23 cellular contexts compared by ENCODE assay signal in genomic region chr10:33655165-33655815, GRCh38.
DNase-seq lines count a peak whose midpoint lies in the region; ATAC-seq, FAIRE-seq and TF ChIP-seq lines count a peak whose summit lies in the region.
"Had no signal": no experiment of that assay in that cellular context is flagged by ENCODE, and none has a peak within 500 bp of the region (broad histone marks: within the 10 kb centered on the region; RNA-seq: fewer than 3 reads in every experiment).

No MANE protein-coding gene starts in this region.

- H3K4me3 ChIP-seq in GM12878: no peak overlapping the region
- H3K4me3 ChIP-seq: HAP-1, K562, right lobe of liver had no signal

- RAD21 ChIA-PET in GM12878 (lab: Charles Lee; ENCODE audit: unreplicated experiment): interaction anchor here (1.5 kb wide), 1 partner anchor 11 kb away, joined by 3 read pairs; no protein-coding TSS in a partner anchor

- no peaks in the 10 kb centered on the region for H3K79me2 ChIP-seq in GM12878 (ENCODE audit: control insufficient read depth, insufficient read depth, low read length)

- no peaks in the 10 kb centered on the region for H3K27me3 ChIP-seq in GM12878 (replicated peaks in 1 of 2; ENCODE audit: control insufficient read depth in 2 of 2, insufficient read depth in 2 of 2, low read length in 1 of 2)
- H3K27me3 ChIP-seq: right lobe of liver had no signal

- ATAC-seq in activated naive CD4-positive, alpha-beta T cell treated with anti-CD3 and anti-CD28 coated beads, Interleukin-2, amount 50 U/mL, for 72 hours: peak; percentile 56 to 77
- peak; percentile 74 for ATAC-seq in GM12878
- ATAC-seq in stimulated activated effector memory CD8-positive, alpha-beta T cell treated with anti-CD3 and anti-CD28 coated beads, Interleukin-12 subunit alpha, Interleukin-12 subunit beta, amount 100 ng/mL, for 72 hours: peak; percentile 37
- ATAC-seq: K562 had no signal

- no peak for TF ChIP-seq CTCF in GM12878 (IDR thresholded peaks at IDR 0.05 in 2 of 3, conservative IDR thresholded peaks at IDR 0.05 in 1 of 3; ENCODE audit: control insufficient read depth in 2 of 3, extremely low read depth in 1 of 3, insufficient read depth in 1 of 3, low read depth in 3 of 3, low read length in 3 of 3)

- intact Hi-C loops in GM12878 (cut with micrococcal nuclease; ENCODE audit: unreplicated experiment): no loop called here

- POLR2A ChIA-PET in GM12878 (lab: Charles Lee) (interaction anchor here (0.6 kb wide), 1 partner anchor 38 kb away, joined by 3 read pairs; no protein-coding TSS in a partner anchor), HEK293T (lab: Yijun Ruan, JAX) (no interaction called here)

- no peak for TF ChIP-seq POLR2A in GM12878 (IDR thresholded peaks at IDR 0.05; ENCODE audit: low read depth, low read length)

- no peak for FAIRE-seq in GM12878 (lab: Jason Lieb, UNC)
- FAIRE-seq: bronchial epithelial cell, endometrium, GM18507, K562 had no signal

- no peak overlapping the region for H3K27ac Mint-ChIP-seq in activated naive CD4-positive, alpha-beta T cell treated with anti-CD3 and anti-CD28 coated beads, Interleukin-2, amount 50 U/mL, for 72 hours
- no peak overlapping the region for H3K27ac Mint-ChIP-seq in stimulated activated effector memory CD8-positive, alpha-beta T cell treated with anti-CD3 and anti-CD28 coated beads, Interleukin-12 subunit alpha, Interleukin-12 subunit beta, amount 100 ng/mL, for 72 hours
- H3K27ac Mint-ChIP-seq: CD4-positive, CD25-positive, alpha-beta regulatory T cell; nephron; type B pancreatic cell had no signal

- H4K20me1 ChIP-seq in GM12878 (ENCODE audit: control insufficient read depth, insufficient read depth): no peaks in the 10 kb centered on the region

- no peaks in the 10 kb centered on the region for H3K4me1 Mint-ChIP-seq in stimulated activated effector memory CD8-positive, alpha-beta T cell treated with anti-CD3 and anti-CD28 coated beads, Interleukin-12 subunit alpha, Interleukin-12 subunit beta, amount 100 ng/mL, for 72 hours
- H3K4me1 Mint-ChIP-seq: CD4-positive, CD25-positive, alpha-beta regulatory T cell had no signal

- no peaks in the 10 kb centered on the region for H3K36me3 ChIP-seq in GM12878 (ENCODE audit: control insufficient read depth in 2 of 2, insufficient read depth in 2 of 2, low read length in 1 of 2)
- H3K36me3 ChIP-seq: HAP-1, right lobe of liver had no signal

- no peak overlapping the region for H3K27ac ChIP-seq in GM12878 (ENCODE audit: control insufficient read depth, insufficient read depth)
- H3K27ac ChIP-seq: right lobe of liver had no signal

- in situ Hi-C loops in GM12878 (cut with MboI): no loop called here

- BruUV-seq in GM12878 (replicated peaks; lab: Mats Ljungman, UMichigan): no TSS peak

- H3K4me2 ChIP-seq in GM12878 (ENCODE audit: control insufficient read depth, insufficient read depth): no peak overlapping the region

- SMC1A ChIA-PET in GM12878 (lab: Charles Lee; ENCODE audit: uncharacterized antibody, unreplicated experiment): interaction anchor here (1.0 to 1.5 kb wide), 5 partner anchors 11 to 121 kb away, joined by 3 to 5 read pairs (median 3); no protein-coding TSS in a partner anchor

- no peaks in the 10 kb centered on the region; the same call in 2 of the 3 replicates for H3K9me3 ChIP-seq in GM12878 (replicated peaks; ENCODE audit: control insufficient read depth, insufficient read depth, low read length)
- H3K9me3 ChIP-seq: HAP-1, right lobe of liver had no signal

- DNase-seq in activated naive CD4-positive, alpha-beta T cell treated with anti-CD3 and anti-CD28 coated beads, Interleukin-2, amount 50 U/mL, for 72 hours (ENCODE audit: low spot score in 2 of 2): no peak
- no peak for DNase-seq in activated naive CD4-positive, alpha-beta T cell (lab: John Stamatoyannopoulos, UW)
- peak; percentile 17 for DNase-seq in MV-4-11 (lab: John Stamatoyannopoulos, UW)
- no peak for DNase-seq in GM12878 (ENCODE audit: low read depth, low spot score)
- no peak for DNase-seq in stimulated activated effector memory CD8-positive, alpha-beta T cell treated with anti-CD3 and anti-CD28 coated beads, Interleukin-12 subunit alpha, Interleukin-12 subunit beta, amount 100 ng/mL, for 72 hours (ENCODE audit: low spot score in 2 of 2)
- DNase-seq in HUDEP-2 (lab: John Stamatoyannopoulos, UW; ENCODE audit: unreplicated experiment in 76 of 76): no peak
- DNase-seq in HEK293T (ENCODE audit: extremely low spot score): no peak
- DNase-seq in midbrain (lab: John Stamatoyannopoulos, UW): no peak
- DNase-seq: activated CD4-positive, CD25-positive, alpha-beta regulatory T cell treated with anti-CD3 and anti-CD28 coated beads, Interleukin-2, amount 50 U/mL, for 72 hours; activated effector memory CD4-positive, alpha-beta T cell treated with Interleukin-2 at 50 U/mL for 16 hours; CD4-positive, CD25-positive, alpha-beta regulatory T cell; NCI-H1694 treated with DMSO at 0.1 percent for 48 hours; NCI-H2171 treated with DMSO at 0.1 percent for 48 hours; NCI-H526 treated with DMSO at 0.1 percent for 48 hours; posterior cingulate gyrus; right lobe of liver had no signal

- no peak overlapping the region for H3K9ac ChIP-seq in GM12878 (ENCODE audit: control insufficient read depth, insufficient read depth, low read length)

- WGBS in GM12878 (ENCODE audit: insufficient coverage, insufficient replicate concordance, low lambda C conversion rate, missing lambda C conversion rate): 24% methylated on average over 8 of the region's 8 CpGs

- no peak overlapping the region for H3K4me3 Mint-ChIP-seq in stimulated activated effector memory CD8-positive, alpha-beta T cell treated with anti-CD3 and anti-CD28 coated beads, Interleukin-12 subunit alpha, Interleukin-12 subunit beta, amount 100 ng/mL, for 72 hours
- H3K4me3 Mint-ChIP-seq: nephron, type B pancreatic cell had no signal

- H3K36me3 Mint-ChIP-seq in activated naive CD4-positive, alpha-beta T cell treated with anti-CD3 and anti-CD28 coated beads, Interleukin-2, amount 50 U/mL, for 72 hours: peaks cover 4 to 5% of the 10 kb centered on the region in 2 donors
- no peaks in the 10 kb centered on the region for H3K36me3 Mint-ChIP-seq in stimulated activated effector memory CD8-positive, alpha-beta T cell treated with anti-CD3 and anti-CD28 coated beads, Interleukin-12 subunit alpha, Interleukin-12 subunit beta, amount 100 ng/mL, for 72 hours
- H3K36me3 Mint-ChIP-seq: CD4-positive, CD25-positive, alpha-beta regulatory T cell had no signal

- TF ChIP-seq RAD21 in GM12878 (IDR thresholded peaks at IDR 0.05; ENCODE audit: insufficient read depth, low read depth, low read length): no peak

- peaks cover 3 to 7% of the 10 kb centered on the region in 2 donors for H3K9me3 Mint-ChIP-seq in activated naive CD4-positive, alpha-beta T cell treated with anti-CD3 and anti-CD28 coated beads, Interleukin-2, amount 50 U/mL, for 72 hours
- peaks cover 4% of the 10 kb centered on the region for H3K9me3 Mint-ChIP-seq in stimulated activated effector memory CD8-positive, alpha-beta T cell treated with anti-CD3 and anti-CD28 coated beads, Interleukin-12 subunit alpha, Interleukin-12 subunit beta, amount 100 ng/mL, for 72 hours

- no peak overlapping the region for H2AFZ ChIP-seq in GM12878 (ENCODE audit: control insufficient read depth, low read depth, low read length)

- CTCF ChIA-PET in GM12878 (lab: Yijun Ruan, JAX): interaction anchor here (1.0 kb wide), 1 partner anchor 12 kb away, joined by 3 read pairs; no protein-coding TSS in a partner anchor
- CTCF ChIA-PET in HEK293T (lab: Yijun Ruan, JAX): no interaction called here

- no peak for TF ChIP-seq EP300 in GM12878 (IDR thresholded peaks at IDR 0.05; ENCODE audit: borderline replicate concordance in 1 of 2, control insufficient read depth in 1 of 2, low read depth in 2 of 2, low read length in 2 of 2)

- H3K4me1 ChIP-seq in GM12878 (ENCODE audit: control insufficient read depth, insufficient read depth, low read length): no peaks in the 10 kb centered on the region

TF ChIP-seq in GM12878, 131 proteins besides CTCF, POLR2A, EP300 and RAD21 (continues in another document):
- TF ChIP-seq IKZF1 (conservative IDR thresholded peaks at IDR 0.05) (0 out of 2 replicates have a peak, but pooled peaks have one; percentile 34), ETV6 (conservative IDR thresholded peaks at IDR 0.05 in 1 of 2, IDR thresholded peaks at IDR 0.05 in 1 of 2; ENCODE audit: borderline replicate concordance in 1 of 2, low read depth in 1 of 2) (no peak), CHD1 (IDR thresholded peaks at IDR 0.05; ENCODE audit: low read depth, low read length) (no peak), FOXK2 (IDR thresholded peaks at IDR 0.05) (no peak), IKZF2 (IDR thresholded peaks at IDR 0.05) (peak; percentile 17 to 35; a peak in 1 of 4 replicates), HDAC6 (IDR thresholded peaks at IDR 0.05; ENCODE audit: unreplicated experiment) (no peak)

TF ChIP-seq in HEK293T, 16 proteins besides CTCF, POLR2A, EP300 and RAD21:
- TF ChIP-seq FOXA1 (IDR thresholded peaks at IDR 0.05) (no peak), ZNF384 (IDR thresholded peaks at IDR 0.05) (no peak), TARDBP (IDR thresholded peaks at IDR 0.05) (no peak), NFRKB (IDR thresholded peaks at IDR 0.05) (no peak), SUZ12 (IDR thresholded peaks at IDR 0.05) (no peak), FOXM1 (IDR thresholded peaks at IDR 0.05; ENCODE audit: borderline replicate concordance) (no peak), FOXK2 (IDR thresholded peaks at IDR 0.05) (no peak), SP1 (IDR thresholded peaks at IDR 0.05) (no peak), L3MBTL2 (conservative IDR thresholded peaks at IDR 0.05) (no peak), ARNT (IDR thresholded peaks at IDR 0.05) (no peak), HDGF (IDR thresholded peaks at IDR 0.05; ENCODE audit: borderline replicate concordance) (no peak)
